Comparison of ENCODE assay signal across 16 cellular contexts in the genomic region with DNA sequence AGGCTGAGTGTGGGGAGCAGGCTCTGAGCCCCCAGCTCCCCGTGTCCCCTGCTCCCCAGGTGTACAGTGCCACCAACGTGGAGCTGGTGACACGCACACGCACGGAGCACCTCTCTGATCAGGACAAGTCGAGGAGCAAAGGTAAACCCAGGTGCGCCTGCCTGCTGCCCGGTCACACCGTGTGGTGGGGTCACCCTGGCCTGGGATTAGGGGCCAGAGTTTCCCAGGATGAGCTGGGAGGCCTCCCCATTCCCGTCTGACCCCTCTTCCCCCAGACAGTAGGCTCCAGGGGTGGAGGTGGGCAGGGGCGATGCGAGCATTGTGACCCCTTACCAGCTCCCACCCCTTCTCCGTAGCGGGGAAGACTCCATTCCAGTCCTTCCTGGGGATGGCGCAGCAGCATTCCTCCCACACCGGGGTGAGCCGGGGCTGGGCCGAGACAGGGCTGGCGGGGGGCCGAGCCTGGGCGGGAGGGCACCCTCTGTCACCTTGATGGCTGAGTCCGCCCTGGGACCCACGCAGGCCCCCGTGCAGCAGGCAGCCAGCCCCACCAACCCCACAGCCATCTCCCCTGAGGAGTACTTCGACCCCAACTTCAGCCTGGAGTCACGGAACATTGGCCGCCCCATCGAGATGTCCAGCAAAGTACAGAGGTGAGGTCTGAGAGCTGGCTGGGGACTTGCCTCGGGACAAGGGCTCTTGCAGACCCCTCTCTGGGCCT.
"Had no signal": no experiment of that assay in that cellular context is flagged by ENCODE, and none has a peak within 500 bp of the region (broad histone marks: within the 10 kb centered on the region; RNA-seq: fewer than 3 reads in every experiment).

No MANE protein-coding gene starts in this region.

- H3K27ac Mint-ChIP-seq: activated CD4-positive, alpha-beta memory T cell treated with anti-CD3 and anti-CD28 coated beads, Interleukin-2, amount 10 ng/mL, durations not matched to agents 7 days and 5 days; stimulated activated naive CD8-positive, alpha-beta T cell treated with anti-CD3 and anti-CD28 coated beads, Interleukin-15, Interleukin-2, amounts not matched to agents 100 ng/mL and 50 ng/mL, for 24 hours had no signal

- H3K9me3 ChIP-seq: testis had no signal

- H3K27me3 Mint-ChIP-seq: activated CD4-positive, alpha-beta memory T cell treated with anti-CD3 and anti-CD28 coated beads, Interleukin-2, amount 10 ng/mL, durations not matched to agents 7 days and 5 days; naive thymus-derived CD8-positive, alpha-beta T cell; stimulated activated naive CD8-positive, alpha-beta T cell treated with anti-CD3 and anti-CD28 coated beads, Interleukin-15, Interleukin-2, amounts not matched to agents 100 ng/mL and 50 ng/mL, for 24 hours had no signal

- H3K4me3 ChIP-seq: mucosa of descending colon, psoas muscle, testis had no signal

- H3K27me3 ChIP-seq: brain microvascular endothelial cell, testis had no signal

- DNase-seq: activated CD4-positive, alpha-beta memory T cell treated with anti-CD3 and anti-CD28 coated beads, Interleukin-2, amount 10 ng/mL, durations not matched to agents 7 days and 5 days; amygdala; brain microvascular endothelial cell; cerebellar nuclear complex; dermis blood vessel endothelial cell; erythroblast; hippocampal formation; mammary epithelial cell; stimulated activated CD4-positive, alpha-beta T cell treated with anti-CD3 and anti-CD28 coated beads, Interleukin-4, amount 100 ng/mL, for 1 hour; stimulated activated CD8-positive, alpha-beta memory T cell treated with anti-CD3 and anti-CD28 coated beads, Interleukin-4, amount 100 ng/mL, for 48 hours; testis had no signal

- H3K27ac ChIP-seq: brain microvascular endothelial cell, psoas muscle, testis had no signal

- H3K4me3 Mint-ChIP-seq: activated CD4-positive, alpha-beta memory T cell treated with anti-CD3 and anti-CD28 coated beads, Interleukin-2, amount 10 ng/mL, durations not matched to agents 7 days and 5 days; stimulated activated naive CD8-positive, alpha-beta T cell treated with anti-CD3 and anti-CD28 coated beads, Interleukin-15, Interleukin-2, amounts not matched to agents 100 ng/mL and 50 ng/mL, for 24 hours had no signal

- ATAC-seq: activated naive CD4-positive, alpha-beta T cell treated with anti-CD3 and anti-CD28 coated beads, Interleukin-2, amount 50 U/mL, for 72 hours; mucosa of descending colon; naive thymus-derived CD8-positive, alpha-beta T cell; psoas muscle had no signal
